In genomic region chr5:55356896-55357295, GRCh38 we compare ENCODE assay signal across 22 cellular contexts.
"Had no signal": no experiment of that assay in that cellular context is flagged by ENCODE, and none has a peak within 500 bp of the region (broad histone marks: within the 10 kb centered on the region; RNA-seq: fewer than 3 reads in every experiment).

No MANE protein-coding gene starts in this region.

- H3K9me3 Mint-ChIP-seq: activated CD4-positive, alpha-beta T cell treated with anti-CD3 and anti-CD28 coated beads, Interleukin-2, amount 10 ng/mL, durations not matched to agents 7 days and 5 days; activated naive CD4-positive, alpha-beta T cell treated with anti-CD3 and anti-CD28 coated beads, Interleukin-2, amount 50 U/mL, for 24 hours; effector memory CD8-positive, alpha-beta T cell; naive thymus-derived CD8-positive, alpha-beta T cell had no signal

- H3K4me1 Mint-ChIP-seq: activated CD4-positive, alpha-beta T cell treated with anti-CD3 and anti-CD28 coated beads, Interleukin-2, amount 10 ng/mL, durations not matched to agents 7 days and 5 days; activated naive CD4-positive, alpha-beta T cell treated with anti-CD3 and anti-CD28 coated beads, Interleukin-2, amount 50 U/mL, for 24 hours; brain had no signal

- H3K27me3 Mint-ChIP-seq: activated CD4-positive, alpha-beta T cell treated with anti-CD3 and anti-CD28 coated beads, Interleukin-2, amount 10 ng/mL, durations not matched to agents 7 days and 5 days; activated naive CD4-positive, alpha-beta T cell treated with anti-CD3 and anti-CD28 coated beads, Interleukin-2, amount 50 U/mL, for 24 hours; effector memory CD8-positive, alpha-beta T cell; naive thymus-derived CD8-positive, alpha-beta T cell had no signal

- H3K9me3 ChIP-seq: colonic mucosa, left lung, pancreas, stomach, suprapubic skin, tibial nerve had no signal

- FAIRE-seq: endothelial cell of umbilical vein, pancreas had no signal

- H3K4me3 ChIP-seq: colonic mucosa, dorsolateral prefrontal cortex, left lung, pancreas, stomach, suprapubic skin, tibial nerve had no signal

- DNase-seq: activated CD4-positive, alpha-beta T cell treated with anti-CD3 and anti-CD28 coated beads, Interleukin-2, amount 10 ng/mL, durations not matched to agents 7 days and 5 days; activated gamma-delta T cell treated with Interleukin-2 at 50 U/mL for 16 hours; activated T-cell treated with anti-CD3 and anti-CD28 coated beads, Interleukin-2, amount 50 U/mL, for 1 hour; anterior cingulate cortex; colonic mucosa; dorsolateral prefrontal cortex; effector memory CD8-positive, alpha-beta T cell; foreskin melanocyte; kidney glomerular epithelial cell; left lung; naive thymus-derived CD8-positive, alpha-beta T cell; pancreas; right cardiac atrium; stimulated activated CD4-positive, alpha-beta T cell treated with anti-CD3 and anti-CD28 coated beads, Interleukin-4, amount 100 ng/mL, for 4 hours; stomach had no signal

- H3K27ac Mint-ChIP-seq: activated CD4-positive, alpha-beta T cell treated with anti-CD3 and anti-CD28 coated beads, Interleukin-2, amount 10 ng/mL, durations not matched to agents 7 days and 5 days; activated naive CD4-positive, alpha-beta T cell treated with anti-CD3 and anti-CD28 coated beads, Interleukin-2, amount 50 U/mL, for 24 hours; brain had no signal

- H3K4me1 ChIP-seq: colonic mucosa, left lung, pancreas, stomach, suprapubic skin, tibial nerve had no signal

- H3K27me3 ChIP-seq: colonic mucosa, dorsolateral prefrontal cortex, left lung, pancreas, stomach, suprapubic skin, tibial nerve had no signal

- ATAC-seq: activated CD4-positive, CD25-positive, alpha-beta regulatory T cell treated with anti-CD3 and anti-CD28 coated beads, Interleukin-2, amount 50 U/mL, for 24 hours; effector memory CD8-positive, alpha-beta T cell; left lung; naive thymus-derived CD8-positive, alpha-beta T cell; pancreas; right cardiac atrium had no signal

- H3K27ac ChIP-seq: colonic mucosa, dorsolateral prefrontal cortex, left lung, pancreas, stomach, suprapubic skin, tibial nerve, VCaP had no signal

- H3K4me3 Mint-ChIP-seq: activated CD4-positive, alpha-beta T cell treated with anti-CD3 and anti-CD28 coated beads, Interleukin-2, amount 10 ng/mL, durations not matched to agents 7 days and 5 days; activated naive CD4-positive, alpha-beta T cell treated with anti-CD3 and anti-CD28 coated beads, Interleukin-2, amount 50 U/mL, for 24 hours; brain; effector memory CD8-positive, alpha-beta T cell; naive thymus-derived CD8-positive, alpha-beta T cell had no signal
